In the genomic region with DNA sequence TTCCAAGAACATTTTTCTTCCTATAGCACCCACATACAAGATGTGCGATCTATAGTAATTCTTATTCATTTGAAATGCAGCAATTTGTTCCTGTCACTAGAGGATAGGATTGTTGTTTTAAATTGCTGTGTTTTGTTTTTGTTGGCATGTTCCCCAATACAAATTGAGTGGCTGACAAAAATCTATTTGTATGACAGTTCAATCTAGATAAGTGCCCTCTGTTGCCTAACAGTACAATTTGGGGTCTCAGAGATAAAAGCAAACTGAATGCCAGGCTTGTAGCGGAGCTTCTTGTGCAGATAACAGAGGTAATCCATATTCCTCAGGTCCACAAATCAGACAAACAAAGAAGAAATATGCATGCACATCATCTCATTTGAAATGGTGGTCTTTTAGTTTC, we compare ENCODE assay signal across 32 cellular contexts.
"Had no signal": no experiment of that assay in that cellular context is flagged by ENCODE, and none has a peak within 500 bp of the region (broad histone marks: within the 10 kb centered on the region; RNA-seq: fewer than 3 reads in every experiment).

No MANE protein-coding gene starts in this region.

- ATAC-seq: activated CD4-positive, CD25-positive, alpha-beta regulatory T cell treated with anti-CD3 and anti-CD28 coated beads, Interleukin-2, amount 50 U/mL, for 24 hours; activated CD8-positive, alpha-beta T cell treated with anti-CD3 and anti-CD28 coated beads for 36 hours; activated naive CD8-positive, alpha-beta T cell treated with anti-CD3 and anti-CD28 coated beads, Interleukin-2, amount 50 U/mL, for 24 hours; activated T-cell treated with anti-CD3 and anti-CD28 coated beads, Interleukin-2, amount 50 U/mL, for 4 hours; activated T-helper 17 cell treated with anti-CD3 and anti-CD28 coated beads, Interleukin-2, amount 50 U/mL, for 72 hours; body of pancreas; foreskin keratinocyte; gastrocnemius medialis; heart left ventricle; T-helper 17 cell had no signal

- H3K27ac ChIP-seq: adrenal gland, body of pancreas, dorsolateral prefrontal cortex, esophagus muscularis mucosa, foreskin keratinocyte, gastrocnemius medialis, heart left ventricle, WERI-Rb-1 had no signal

- H3K27me3 ChIP-seq: adrenal gland, body of pancreas, dorsolateral prefrontal cortex, esophagus muscularis mucosa, foreskin keratinocyte, gastrocnemius medialis, heart left ventricle had no signal

- H3K36me3 ChIP-seq: adrenal gland, esophagus muscularis mucosa, gastrocnemius medialis, heart left ventricle, WERI-Rb-1 had no signal

- H3K4me1 ChIP-seq: esophagus muscularis mucosa had no signal

- DNase-seq: activated B cell treated with CpG ODN at 0.5 μM for 24 hours; activated CD4-positive, alpha-beta T cell treated with anti-CD3 and anti-CD28 coated beads for 48 hours; activated CD4-positive, alpha-beta T cell treated with anti-CD3 and anti-CD28 coated beads, Interleukin-2, amount 50 U/mL, for 1 hour; activated CD4-positive, alpha-beta T cell treated with anti-CD3 and anti-CD28 coated beads, Interleukin-2, amount 50 U/mL, for 48 hours; activated CD8-positive, alpha-beta memory T cell treated with anti-CD3 and anti-CD28 coated beads for 24 hours; activated CD8-positive, alpha-beta T cell treated with anti-CD3 and anti-CD28 coated beads for 36 hours; activated effector memory CD4-positive, alpha-beta T cell treated with Interleukin-2 at 50 U/mL for 16 hours; activated gamma-delta T cell treated with Interleukin-2 at 50 U/mL for 16 hours; activated naive CD4-positive, alpha-beta T cell treated with anti-CD3 and anti-CD28 coated beads, Interleukin-2, amount 50 U/mL, for 16 hours; activated naive CD4-positive, alpha-beta T cell treated with Interleukin-2 at 50 U/mL for 16 hours; activated naive CD8-positive, alpha-beta T cell treated with anti-CD3 and anti-CD28 coated beads for 36 hours; activated naive CD8-positive, alpha-beta T cell treated with anti-CD3 and anti-CD28 coated beads, Interleukin-2, amount 50 U/mL, for 24 hours; activated T-cell treated with anti-CD3 and anti-CD28 coated beads, Interleukin-2, amount 50 U/mL, for 4 hours; adrenal gland; amygdala; aorta; body of pancreas; caudate nucleus; cortex of kidney; dorsolateral prefrontal cortex; effector memory CD4-positive, alpha-beta T cell; endodermal cell; foreskin keratinocyte; gastrocnemius medialis; glutamatergic neuron; heart left ventricle; T-helper 17 cell; T1000; WERI-Rb-1 had no signal

- H3K4me3 ChIP-seq: adrenal gland, body of pancreas, dorsolateral prefrontal cortex, esophagus muscularis mucosa, gastrocnemius medialis, heart left ventricle had no signal

- H3K9me3 ChIP-seq: body of pancreas, esophagus muscularis mucosa, gastrocnemius medialis, heart left ventricle had no signal
